8 cellular contexts compared by ENCODE assay signal in genomic region chr10:72260215-72260587, GRCh38. TPM values are rescaled to one million over a fixed set of nuclear protein-coding genes. Genes with fewer than 3 reads are reported as not detected.
DNase-seq lines count a peak whose midpoint lies in the region; TF ChIP-seq lines count a peak whose summit lies in the region.

No MANE protein-coding gene starts in this region.

- H3K27ac Mint-ChIP-seq in T-helper 1 cell treated with Interleukin-12 subunit alpha and Interleukin-12 subunit beta and Interleukin-4 antibody, amounts not matched to agents 30 μg/mL and 1 μg/mL, for 36 hours: peak overlapping the region; percentile 97

- TF ChIP-seq CTCF in GM12865 (IDR thresholded peaks at IDR 0.05; ENCODE audit: insufficient read depth, low read depth, low read length, missing control alignments) (no peak), cardiac muscle cell (IDR thresholded peaks at IDR 0.05; ENCODE audit: low read depth, low read length) (no peak), retinal pigment epithelial cell (conservative IDR thresholded peaks at IDR 0.05; ENCODE audit: low read depth, low read length) (no peak)

- peaks cover 61% of the 10 kb centered on the region for H3K4me1 Mint-ChIP-seq in T-helper 1 cell treated with Interleukin-12 subunit alpha and Interleukin-12 subunit beta and Interleukin-4 antibody, amounts not matched to agents 30 μg/mL and 1 μg/mL, for 36 hours (ENCODE audit: low read depth)

- H3K27ac ChIP-seq in cardiac muscle cell: peak overlapping the region; percentile 96

- peak overlapping the region; percentile 83 for H3K4me3 Mint-ChIP-seq in T-helper 1 cell treated with Interleukin-12 subunit alpha and Interleukin-12 subunit beta and Interleukin-4 antibody, amounts not matched to agents 30 μg/mL and 1 μg/mL, for 36 hours

- H3K9me3 Mint-ChIP-seq in T-helper 1 cell treated with Interleukin-12 subunit alpha and Interleukin-12 subunit beta and Interleukin-4 antibody, amounts not matched to agents 30 μg/mL and 1 μg/mL, for 36 hours: no peaks in the 10 kb centered on the region

- peaks cover 65% of the 10 kb centered on the region for H3K4me1 ChIP-seq in cardiac muscle cell (ENCODE audit: low read depth)

- no peaks in the 10 kb centered on the region for H3K27me3 ChIP-seq in cardiac muscle cell

- H3K36me3 ChIP-seq in cardiac muscle cell: no peaks in the 10 kb centered on the region

- H3K36me3 Mint-ChIP-seq in T-helper 1 cell treated with Interleukin-12 subunit alpha and Interleukin-12 subunit beta and Interleukin-4 antibody, amounts not matched to agents 30 μg/mL and 1 μg/mL, for 36 hours (ENCODE audit: low read depth): peaks cover 2% of the 10 kb centered on the region

- no peaks in the 10 kb centered on the region for H3K27me3 Mint-ChIP-seq in T-helper 1 cell treated with Interleukin-12 subunit alpha and Interleukin-12 subunit beta and Interleukin-4 antibody, amounts not matched to agents 30 μg/mL and 1 μg/mL, for 36 hours (ENCODE audit: low read depth)

- DNase-seq in GM12865 (ENCODE audit: low read depth) (no peak), cardiac muscle cell (ENCODE audit: low read depth in 1 of 2, low spot score in 1 of 2) (no peak), retinal pigment epithelial cell (ENCODE audit: low read depth) (no peak), NCI-H1105 (lab: John Stamatoyannopoulos, UW) (no peak), inferior parietal cortex (ENCODE audit: extremely low spot score) (no peak), NCI-H345 (lab: John Stamatoyannopoulos, UW) (no peak)
- DNase-seq in activated CD4-positive, CD25-positive, alpha-beta regulatory T cell treated with anti-CD3 and anti-CD28 coated beads, Interleukin-2, amount 50 U/mL, for 72 hours: no peak

- H3K4me3 ChIP-seq in GM12865 (ENCODE audit: low read depth, low read length) (peak overlapping the region; percentile 72), cardiac muscle cell (no peak overlapping the region), retinal pigment epithelial cell (ENCODE audit: low read length) (peak overlapping the region; percentile 59)

- no peaks in the 10 kb centered on the region for H3K9me3 ChIP-seq in cardiac muscle cell (ENCODE audit: low read depth)

RNA-seq across cellular contexts. Expression of gene DDIT4, which starts 13.5 kb away (rescaled TPM):
- 213 and 227 TPM in 2 replicates for total RNA-seq in cardiac muscle cell
- polyA plus RNA-seq in cardiac muscle cell: 210 and 276 TPM in 2 replicates

RNA-seq across cellular contexts. Expression of gene ASCC1, which starts 44.1 kb away (rescaled TPM):
- 41.3 and 47.9 TPM in 2 replicates for total RNA-seq in cardiac muscle cell
- polyA plus RNA-seq in cardiac muscle cell: 58.4 and 61.0 TPM in 2 replicates

RNA-seq across cellular contexts. Expression of gene ANAPC16, which starts 44.4 kb away (rescaled TPM):
- total RNA-seq in cardiac muscle cell: 92.2 and 103 TPM in 2 replicates
- 242 and 283 TPM in 2 replicates for polyA plus RNA-seq in cardiac muscle cell
